ENCODE assay signal across 27 cellular contexts in genomic region chr18:27695509-27695908, GRCh38.
DNase-seq lines count a peak whose midpoint lies in the region; TF ChIP-seq lines count a peak whose summit lies in the region.
"Had no signal": no experiment of that assay in that cellular context is flagged by ENCODE, and none has a peak within 500 bp of the region (broad histone marks: within the 10 kb centered on the region; RNA-seq: fewer than 3 reads in every experiment).

No MANE protein-coding gene starts in this region.

- no peaks in the 10 kb centered on the region for H4K20me1 ChIP-seq in mammary epithelial cell (ENCODE audit: insufficient read depth, low read length)
- H4K20me1 ChIP-seq: BLaER1 had no signal

- CTCF ChIA-PET in mammary epithelial cell (lab: Charles Lee; ENCODE audit: low non-redundant PET), result no interaction called here
- CTCF ChIA-PET in CD4-positive, alpha-beta memory T cell (lab: Charles Lee; ENCODE audit: partially characterized antibody), result no interaction called here

- peaks cover 7 to 54% (median 20%) of the 10 kb centered on the region in 8 donors for H3K9me3 Mint-ChIP-seq in CD4-positive, alpha-beta memory T cell

- H3K9ac ChIP-seq in mammary epithelial cell (ENCODE audit: insufficient read depth, low read length), result no peak overlapping the region
- H3K9ac ChIP-seq: BLaER1, GM23248 had no signal

- in situ Hi-C loops in mammary epithelial cell (cut with MboI; ENCODE audit: low sequenced_read_pairs in 2 of 2), result no loop called here

- H3K4me3 ChIP-seq in mammary epithelial cell (replicated peaks in 1 of 3; ENCODE audit: insufficient read depth in 1 of 3, low read depth in 2 of 3, low read length in 3 of 3), result no peak overlapping the region
- no peak overlapping the region for H3K4me3 ChIP-seq in CD4-positive, alpha-beta memory T cell (ENCODE audit: low read length in 2 of 2)
- H3K4me3 ChIP-seq: A549, BLaER1, body of pancreas, coronary artery, GM23248, right lobe of liver, vagina had no signal

- H3K27ac Mint-ChIP-seq in CD4-positive, alpha-beta memory T cell, result no peak overlapping the region
- H3K27ac Mint-ChIP-seq: activated CD8-positive, alpha-beta memory T cell treated with anti-CD3 and anti-CD28 coated beads, Interleukin-2, amount 10 ng/mL, durations not matched to agents 7 days and 5 days; activated naive CD8-positive, alpha-beta T cell treated with anti-CD3 and anti-CD28 coated beads for 36 hours; memory B cell; naive B cell had no signal

- H3K27me3 Mint-ChIP-seq in CD4-positive, alpha-beta memory T cell, result no peaks in the 10 kb centered on the region
- H3K27me3 Mint-ChIP-seq: activated CD8-positive, alpha-beta memory T cell treated with anti-CD3 and anti-CD28 coated beads, Interleukin-2, amount 10 ng/mL, durations not matched to agents 7 days and 5 days; activated naive CD8-positive, alpha-beta T cell treated with anti-CD3 and anti-CD28 coated beads for 36 hours; memory B cell; naive B cell had no signal

- dilution Hi-C loops in mammary epithelial cell (cut with HindIII; ENCODE audit: low sequenced_read_pairs), result no loop called here

- no peaks in the 10 kb centered on the region for H3K36me3 ChIP-seq in mammary epithelial cell (ENCODE audit: insufficient read depth, low read length)
- H3K36me3 ChIP-seq in CD4-positive, alpha-beta memory T cell (ENCODE audit: insufficient read depth, low read length), result no peaks in the 10 kb centered on the region
- H3K36me3 ChIP-seq: BLaER1, right lobe of liver, vagina had no signal

- peak; percentile 13 for DNase-seq in A172 (ENCODE audit: low spot score)
- DNase-seq in HPDE6-E6E7 (ENCODE audit: extremely low spot score), result peak; percentile 15
- peak; percentile 34 for DNase-seq in mammary epithelial cell
- DNase-seq in kidney glomerular epithelial cell (lab: John Stamatoyannopoulos, UW), result peak; percentile 28
- no peak for DNase-seq in CD4-positive, alpha-beta memory T cell
- no peak for DNase-seq in NCI-H2227 treated with DMSO at 0.1 percent for 48 hours (lab: John Stamatoyannopoulos, UW)
- no peak for DNase-seq in caudate nucleus (lab: John Stamatoyannopoulos, UW)
- DNase-seq in activated gamma-delta T cell (lab: John Stamatoyannopoulos, UW), result no peak
- DNase-seq: activated CD4-positive, alpha-beta T cell treated with anti-CD3 and anti-CD28 coated beads for 48 hours; activated CD8-positive, alpha-beta memory T cell treated with anti-CD3 and anti-CD28 coated beads, Interleukin-2, amount 10 ng/mL, durations not matched to agents 7 days and 5 days; activated naive CD8-positive, alpha-beta T cell treated with anti-CD3 and anti-CD28 coated beads for 36 hours; body of pancreas; GF-D8; GM23248; hippocampal formation; Karpas-422; kidney; naive B cell; NCI-H1092 treated with DMSO at 0.1 percent for 48 hours; NCI-H2029 treated with DMSO at 0.1 percent for 48 hours; right lobe of liver; SW 1271 had no signal

- H3K4me1 ChIP-seq in mammary epithelial cell (ENCODE audit: insufficient read depth, low read length), result no peaks in the 10 kb centered on the region
- H3K4me1 ChIP-seq in CD4-positive, alpha-beta memory T cell (ENCODE audit: insufficient read depth, low read length), result no peaks in the 10 kb centered on the region
- H3K4me1 ChIP-seq: A549, BLaER1, body of pancreas, right lobe of liver, vagina had no signal

- BruUV-seq in mammary epithelial cell (replicated peaks; lab: Mats Ljungman, UMichigan), result no TSS peak

- no peaks in the 10 kb centered on the region for H3K9me3 ChIP-seq in mammary epithelial cell (replicated peaks; ENCODE audit: insufficient read depth, low read length)
- H3K9me3 ChIP-seq in CD4-positive, alpha-beta memory T cell (ENCODE audit: control insufficient read depth in 1 of 2, low read length in 2 of 2), result no peaks in the 10 kb centered on the region
- H3K9me3 ChIP-seq: A549, body of pancreas, right lobe of liver, vagina had no signal

- H3K4me2 ChIP-seq in mammary epithelial cell (ENCODE audit: insufficient read depth, low read depth, low read length), result no peak overlapping the region
- H3K4me2 ChIP-seq: A549, BLaER1 had no signal

- 49% methylated on average over 4 of the region's 4 CpGs for WGBS in mammary epithelial cell (ENCODE audit: low coverage, missing lambda C conversion rate)

- H3K79me2 ChIP-seq in mammary epithelial cell (ENCODE audit: insufficient read depth, low read length), result no peaks in the 10 kb centered on the region

- no peak overlapping the region for H3K27ac ChIP-seq in mammary epithelial cell (ENCODE audit: insufficient read depth, low read depth, low read length)
- H3K27ac ChIP-seq in CD4-positive, alpha-beta memory T cell (ENCODE audit: low read depth, low read length), result no peak overlapping the region
- no peak overlapping the region for H3K27ac ChIP-seq in caudate nucleus (ENCODE audit: low read depth, low read length)
- H3K27ac ChIP-seq: A549, BLaER1, body of pancreas, coronary artery, GM23248, right lobe of liver, vagina had no signal

- intact Hi-C loops in mammary epithelial cell (cut with micrococcal nuclease), result loop anchor here (1.0 kb wide), 1 partner anchor 39 kb away; no protein-coding TSS in a partner anchor
- intact Hi-C loops in CD4-positive, alpha-beta memory T cell (cut with micrococcal nuclease), result no loop called here

- TF ChIP-seq CTCF in mammary epithelial cell (conservative IDR thresholded peaks at IDR 0.05 in 1 of 2, IDR thresholded peaks at IDR 0.05 in 1 of 2; ENCODE audit: extremely low read depth in 1 of 2, insufficient read depth in 1 of 2, low read depth in 1 of 2, low read length in 2 of 2), result no peak

- POLR2A ChIA-PET in CD4-positive, alpha-beta memory T cell (lab: Charles Lee; ENCODE audit: partially characterized antibody), result no interaction called here

- no peaks in the 10 kb centered on the region for H3K36me3 Mint-ChIP-seq in CD4-positive, alpha-beta memory T cell
- H3K36me3 Mint-ChIP-seq: activated CD8-positive, alpha-beta memory T cell treated with anti-CD3 and anti-CD28 coated beads, Interleukin-2, amount 10 ng/mL, durations not matched to agents 7 days and 5 days; activated naive CD8-positive, alpha-beta T cell treated with anti-CD3 and anti-CD28 coated beads for 36 hours; memory B cell; naive B cell had no signal

- H2AFZ ChIP-seq in mammary epithelial cell (ENCODE audit: low read depth, low read length), result no peak overlapping the region
- H2AFZ ChIP-seq: GM23248 had no signal

- peaks cover 2% of the 10 kb centered on the region for H3K27me3 ChIP-seq in mammary epithelial cell (ENCODE audit: insufficient read depth, low read length)
- no peaks in the 10 kb centered on the region for H3K27me3 ChIP-seq in CD4-positive, alpha-beta memory T cell (ENCODE audit: insufficient read depth, low read length)
- H3K27me3 ChIP-seq: BLaER1, body of pancreas, right lobe of liver, vagina had no signal

- no peak overlapping the region for H3K4me3 Mint-ChIP-seq in CD4-positive, alpha-beta memory T cell
- H3K4me3 Mint-ChIP-seq: activated CD8-positive, alpha-beta memory T cell treated with anti-CD3 and anti-CD28 coated beads, Interleukin-2, amount 10 ng/mL, durations not matched to agents 7 days and 5 days; activated naive CD8-positive, alpha-beta T cell treated with anti-CD3 and anti-CD28 coated beads for 36 hours; memory B cell; naive B cell had no signal

- no peaks in the 10 kb centered on the region for H3K4me1 Mint-ChIP-seq in CD4-positive, alpha-beta memory T cell
- H3K4me1 Mint-ChIP-seq: activated CD8-positive, alpha-beta memory T cell treated with anti-CD3 and anti-CD28 coated beads, Interleukin-2, amount 10 ng/mL, durations not matched to agents 7 days and 5 days; activated naive CD8-positive, alpha-beta T cell treated with anti-CD3 and anti-CD28 coated beads for 36 hours; memory B cell; naive B cell had no signal

Comparison
In these comparisons a context has a peak if more than half of its experiments do, and no peak if none do; other contexts are left out.
1. DNase-seq: peak in A172 (single experiment), HPDE6-E6E7 (single experiment), mammary epithelial cell (single experiment) and kidney glomerular epithelial cell (single experiment); none in CD4-positive, alpha-beta memory T cell (0 of 5), NCI-H2227 treated with DMSO at 0.1 percent for 48 hours (single experiment), caudate nucleus (0 of 61) and activated gamma-delta T cell (single experiment).